ENCODE assay signal across 13 cellular contexts in the genomic region with DNA sequence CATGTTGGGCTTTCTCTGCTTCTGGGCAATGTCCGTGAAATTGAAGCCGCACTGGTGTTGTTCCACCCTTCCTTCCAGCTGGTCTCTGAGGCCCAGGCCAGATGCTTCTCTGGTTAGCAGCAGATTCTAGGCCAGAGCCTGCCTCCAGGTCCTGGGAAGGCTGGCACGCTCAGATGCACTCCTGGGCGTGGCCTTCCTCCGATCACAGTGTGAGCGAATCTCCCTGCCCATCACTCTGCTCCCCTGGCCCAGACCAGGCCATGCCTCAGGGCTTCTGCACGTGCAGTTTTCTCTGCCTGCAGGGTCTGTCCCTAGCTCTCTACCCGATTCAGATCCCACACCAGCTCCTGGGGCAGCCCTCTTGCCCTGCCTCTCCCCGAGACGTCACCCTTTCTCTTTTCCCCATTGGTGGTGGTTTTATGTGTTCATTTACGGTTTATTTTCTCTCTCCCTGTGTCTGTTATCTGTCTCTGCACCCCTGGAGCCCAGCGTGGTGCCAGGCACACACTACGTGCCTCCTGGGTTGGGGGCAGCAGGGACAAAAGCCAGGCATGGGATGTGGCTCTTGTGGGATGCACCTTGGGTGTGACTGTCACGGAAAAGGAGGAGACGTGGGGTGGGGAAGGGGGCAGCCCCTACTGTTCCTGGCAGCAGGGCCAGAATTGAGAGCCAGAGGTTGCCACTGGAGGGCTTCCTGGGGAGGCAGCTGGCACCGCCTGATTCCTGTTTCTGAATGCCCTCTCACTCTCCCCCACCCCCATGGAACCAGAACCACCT.
DNase-seq lines count a peak whose midpoint lies in the region; ATAC-seq, FAIRE-seq and TF ChIP-seq lines count a peak whose summit lies in the region.
"Had no signal": no experiment of that assay in that cellular context is flagged by ENCODE, and none has a peak within 500 bp of the region (broad histone marks: within the 10 kb centered on the region; RNA-seq: fewer than 3 reads in every experiment).

No MANE protein-coding gene starts in this region.

- no peak for ATAC-seq in natural killer cell treated with Interleukin-12 subunit alpha and Interleukin-12 subunit beta and Interleukin-15 and Interleukin-18, amount 100 ng/mL, for 72 hours
- no peak for ATAC-seq in natural killer cell
- no peak for ATAC-seq in aorta (ENCODE audit: low FRiP score)
- no peak for ATAC-seq in HG03354 (IDR thresholded peaks at IDR 0.05; ENCODE audit: poor library complexity, severe bottlenecking, unreplicated experiment)
- ATAC-seq: GM23338; stimulated activated naive B cell treated with anti-CD40 and anti-IgM and Interleukin-4, amounts not matched to agents 10 μg/mL and 1 μg/mL and 100 μg/mL, for 72 hours had no signal

- H4K91ac ChIP-seq in H1 (replicated peaks; ENCODE audit: insufficient read length, low read length) = no peak overlapping the region
- no peak overlapping the region for H4K91ac ChIP-seq in mesenchymal stem cell (ENCODE audit: low read length)

- TF ChIP-seq RAD21 in H1 (IDR thresholded peaks at IDR 0.05 in 1 of 2, conservative IDR thresholded peaks at IDR 0.05 in 1 of 2; ENCODE audit: low read depth in 2 of 2, low read length in 2 of 2) = no peak

- no peaks in the 10 kb centered on the region for H3K9me3 Mint-ChIP-seq in natural killer cell treated with Interleukin-12 subunit alpha and Interleukin-12 subunit beta and Interleukin-15 and Interleukin-18, amount 100 ng/mL, for 72 hours
- no peaks in the 10 kb centered on the region for H3K9me3 Mint-ChIP-seq in natural killer cell
- H3K9me3 Mint-ChIP-seq: GM23338; stimulated activated naive B cell treated with anti-CD40 and anti-IgM and Interleukin-4, amounts not matched to agents 10 μg/mL and 1 μg/mL and 100 μg/mL, for 72 hours had no signal

- no peak for TF ChIP-seq EP300 in H1 (IDR thresholded peaks at IDR 0.05; ENCODE audit: borderline replicate concordance in 1 of 2, low read depth in 2 of 2, low read length in 2 of 2)

- H3K27ac ChIP-seq in H1 (ENCODE audit: low read depth, low read length) = no peak overlapping the region
- H3K27ac ChIP-seq in mesenchymal stem cell (ENCODE audit: low read length, poor library complexity, severe bottlenecking) = no peak overlapping the region
- no peak overlapping the region for H3K27ac ChIP-seq in aorta (ENCODE audit: low read depth in 1 of 2, low read length in 2 of 2)

- H3K14ac ChIP-seq in H1 (ENCODE audit: insufficient read length) (no peak overlapping the region), mesenchymal stem cell (ENCODE audit: low read length in 2 of 2) (no peak overlapping the region)

- TF ChIP-seq POLR2A in H1 (IDR thresholded peaks at IDR 0.05; ENCODE audit: control extremely low read depth in 1 of 2, low read depth in 2 of 2, low read length in 2 of 2) = no peak

- no peak overlapping the region for H4K8ac ChIP-seq in H1 (ENCODE audit: extremely low read depth, insufficient read depth, low read length)
- no peak overlapping the region for H4K8ac ChIP-seq in mesenchymal stem cell (ENCODE audit: low read length)

- no peak for FAIRE-seq in H1 (lab: Jason Lieb, UNC)

- TF ChIP-seq CTCF in natural killer cell (IDR thresholded peaks at IDR 0.05) (no peak), H1 (IDR thresholded peaks at IDR 0.05; ENCODE audit: control extremely low read depth in 1 of 3, insufficient read depth in 1 of 3, low read depth in 1 of 3, low read length in 3 of 3) (no peak)

- H3K4me1 Mint-ChIP-seq in natural killer cell treated with Interleukin-12 subunit alpha and Interleukin-12 subunit beta and Interleukin-15 and Interleukin-18, amount 100 ng/mL, for 72 hours (ENCODE audit: low read depth in 2 of 2) = no peaks in the 10 kb centered on the region
- no peaks in the 10 kb centered on the region for H3K4me1 Mint-ChIP-seq in natural killer cell
- H3K4me1 Mint-ChIP-seq: GM23338 had no signal

- H3K79me2 ChIP-seq in H1 (ENCODE audit: control insufficient read depth in 1 of 2, insufficient read depth in 2 of 2, low read length in 2 of 2) = no peaks in the 10 kb centered on the region

- no peak overlapping the region for H2BK15ac ChIP-seq in H1 (ENCODE audit: low read length)
- no peak overlapping the region for H2BK15ac ChIP-seq in mesenchymal stem cell (ENCODE audit: low read depth, poor library complexity, severe bottlenecking)

- no peaks in the 10 kb centered on the region for H3K9me3 ChIP-seq in H1 (ENCODE audit: insufficient read depth in 2 of 2, low read depth in 1 of 2, low read length in 1 of 2)
- no peaks in the 10 kb centered on the region for H3K9me3 ChIP-seq in mesenchymal stem cell (ENCODE audit: control insufficient read depth, low read length)
- no peaks in the 10 kb centered on the region for H3K9me3 ChIP-seq in aorta (ENCODE audit: control insufficient read depth, low read length)

- H3K18ac ChIP-seq in H1 (ENCODE audit: extremely low read depth, low read length) (no peak overlapping the region), mesenchymal stem cell (ENCODE audit: low read depth in 1 of 2, low read length in 2 of 2) (no peak overlapping the region)

- peak overlapping the region; percentile 50; the same call in 1 of the 2 replicates for H2BK12ac ChIP-seq in H1 (ENCODE audit: low read depth, low read length)
- no peak overlapping the region for H2BK12ac ChIP-seq in mesenchymal stem cell (ENCODE audit: low read length in 2 of 2)

- H3K4me1 ChIP-seq in H1 (replicated peaks in 1 of 4; ENCODE audit: control insufficient read depth in 3 of 4, insufficient read depth in 4 of 4, low read length in 3 of 4) (no peaks in the 10 kb centered on the region), mesenchymal stem cell (ENCODE audit: control insufficient read depth, insufficient read depth, low read depth, low read length) (no peaks in the 10 kb centered on the region), aorta (ENCODE audit: control insufficient read depth in 1 of 2, insufficient read depth in 2 of 2, low read length in 2 of 2) (no peaks in the 10 kb centered on the region)

- peaks cover 0 to 1% of the 10 kb centered on the region in 2 experiments for H4K20me1 ChIP-seq in H1 (replicated peaks in 1 of 2; ENCODE audit: control insufficient read depth in 1 of 2, insufficient read depth in 2 of 2, low read length in 2 of 2)

- H3K27ac Mint-ChIP-seq in natural killer cell treated with Interleukin-12 subunit alpha and Interleukin-12 subunit beta and Interleukin-15 and Interleukin-18, amount 100 ng/mL, for 72 hours = no peak overlapping the region
- H3K27ac Mint-ChIP-seq in natural killer cell = no peak overlapping the region
- H3K27ac Mint-ChIP-seq: GM23338; stimulated activated naive B cell treated with anti-CD40 and anti-IgM and Interleukin-4, amounts not matched to agents 10 μg/mL and 1 μg/mL and 100 μg/mL, for 72 hours had no signal

- H3K27me3 Mint-ChIP-seq in natural killer cell treated with Interleukin-12 subunit alpha and Interleukin-12 subunit beta and Interleukin-15 and Interleukin-18, amount 100 ng/mL, for 72 hours = peaks cover 10 to 18% of the 10 kb centered on the region in 2 donors
- peaks cover 14 to 17% of the 10 kb centered on the region in 2 donors for H3K27me3 Mint-ChIP-seq in natural killer cell (ENCODE audit: low read depth in 2 of 2)
- H3K27me3 Mint-ChIP-seq: CD4-positive, CD25-positive, alpha-beta regulatory T cell; stimulated activated naive B cell treated with anti-CD40 and anti-IgM and Interleukin-4, amounts not matched to agents 10 μg/mL and 1 μg/mL and 100 μg/mL, for 72 hours had no signal

- H3K4me2 ChIP-seq in H1 (ENCODE audit: insufficient read depth in 1 of 2, low read depth in 2 of 2, low read length in 2 of 2) (no peak overlapping the region), mesenchymal stem cell (ENCODE audit: low read length, poor library complexity, severe bottlenecking) (no peak overlapping the region)
- H3K4me2 ChIP-seq: GM23338 had no signal

- H3K36me3 ChIP-seq in H1 (ENCODE audit: control insufficient read depth in 2 of 4, insufficient read depth in 4 of 4, low read length in 3 of 4) (no peaks in the 10 kb centered on the region), mesenchymal stem cell (ENCODE audit: control insufficient read depth in 1 of 2, insufficient read depth in 2 of 2, low read depth in 1 of 2, low read length in 2 of 2) (no peaks in the 10 kb centered on the region), aorta (ENCODE audit: control insufficient read depth in 1 of 2, insufficient read depth in 2 of 2, low read length in 1 of 2) (no peaks in the 10 kb centered on the region)

- H3K4me3 Mint-ChIP-seq in natural killer cell treated with Interleukin-12 subunit alpha and Interleukin-12 subunit beta and Interleukin-15 and Interleukin-18, amount 100 ng/mL, for 72 hours = no peak overlapping the region
- H3K4me3 Mint-ChIP-seq in natural killer cell = no peak overlapping the region
- H3K4me3 Mint-ChIP-seq: CD4-positive, CD25-positive, alpha-beta regulatory T cell; GM23338; stimulated activated naive B cell treated with anti-CD40 and anti-IgM and Interleukin-4, amounts not matched to agents 10 μg/mL and 1 μg/mL and 100 μg/mL, for 72 hours had no signal

- H2AK5ac ChIP-seq in H1 (ENCODE audit: low read depth, low read length) (no peak overlapping the region), mesenchymal stem cell (ENCODE audit: low read length, severe bottlenecking) (no peak overlapping the region)

- WGBS in H1 (ENCODE audit: extremely low coverage in 1 of 2, insufficient coverage in 1 of 2, insufficient read length in 1 of 2, insufficient replicate concordance in 2 of 2, low coverage in 1 of 2, low lambda C conversion rate in 2 of 2, missing lambda C conversion rate in 1 of 2), 2 experiments = 86% methylated on average over 16 of the region's 16 CpGs; no CpG with 5 or more reads in 1 of the 2 experiments
- 77% methylated on average over 9 of the region's 16 CpGs for WGBS in mesenchymal stem cell
- WGBS in aorta, 2 donors = 84 to 88% methylated on average over 15 to 16 of the region's 16 CpGs

- no peak overlapping the region for H3K56ac ChIP-seq in H1 (replicated peaks; ENCODE audit: insufficient read length, low read depth, low read length)

- H3K23ac ChIP-seq in H1 (ENCODE audit: insufficient read length) (no peak overlapping the region), mesenchymal stem cell (ENCODE audit: low read length in 2 of 2) (no peak overlapping the region)

- intact Hi-C loops in natural killer cell (cut with micrococcal nuclease) (no loop called here), aorta (cut with DNase I) (no loop called here)

- H3K4ac ChIP-seq in H1 (replicated peaks; ENCODE audit: insufficient read length, low read depth, low read length) = peak overlapping the region; percentile 41
- no peak overlapping the region for H3K4ac ChIP-seq in mesenchymal stem cell (ENCODE audit: low read depth in 1 of 2, low read length in 2 of 2)

- peak; percentile 44 for DNase-seq in natural killer cell treated with Interleukin-12 subunit alpha and Interleukin-12 subunit beta and Interleukin-15 and Interleukin-18, amount 100 ng/mL, for 72 hours (ENCODE audit: low spot score)
- no peak for DNase-seq in natural killer cell
- no peak for DNase-seq in H1 (ENCODE audit: low read depth in 1 of 2, low spot score in 2 of 2)
- no peak for DNase-seq in mesenchymal stem cell
- DNase-seq in aorta = peak; percentile 46 to 50
- no peak for DNase-seq in epidermal melanocyte (ENCODE audit: insufficient read length, low spot score)
- no peak for DNase-seq in NCI-H187 (lab: John Stamatoyannopoulos, UW)
- DNase-seq: CD4-positive, CD25-positive, alpha-beta regulatory T cell; erythroblast; NCI-H1092 treated with DMSO at 0.1 percent for 48 hours; stimulated activated naive B cell treated with anti-CD40 and anti-IgM and Interleukin-4, amounts not matched to agents 10 μg/mL and 1 μg/mL and 100 μg/mL, for 72 hours had no signal

- H2BK120ac ChIP-seq in H1 (replicated peaks; ENCODE audit: low read depth, low read length) (no peak overlapping the region), mesenchymal stem cell (ENCODE audit: low read depth, low read length) (no peak overlapping the region)

- no peaks in the 10 kb centered on the region for H3K79me1 ChIP-seq in H1 (ENCODE audit: low read depth, low read length)
- H3K79me1 ChIP-seq in mesenchymal stem cell (replicated peaks; ENCODE audit: low read length, poor library complexity, severe bottlenecking) = no peaks in the 10 kb centered on the region

- H3K36me3 Mint-ChIP-seq in natural killer cell treated with Interleukin-12 subunit alpha and Interleukin-12 subunit beta and Interleukin-15 and Interleukin-18, amount 100 ng/mL, for 72 hours = no peaks in the 10 kb centered on the region
- no peaks in the 10 kb centered on the region for H3K36me3 Mint-ChIP-seq in natural killer cell
- H3K36me3 Mint-ChIP-seq: CD4-positive, CD25-positive, alpha-beta regulatory T cell; stimulated activated naive B cell treated with anti-CD40 and anti-IgM and Interleukin-4, amounts not matched to agents 10 μg/mL and 1 μg/mL and 100 μg/mL, for 72 hours had no signal

- POLR2A ChIA-PET in H1 (lab: Charles Lee; ENCODE audit: partially characterized antibody) = no interaction called here

- H3K27me3 ChIP-seq in H1 (replicated peaks in 1 of 4; ENCODE audit: control insufficient read depth in 3 of 4, extremely low read depth in 1 of 4, insufficient read depth in 3 of 4, low read length in 3 of 4) = peaks cover 2 to 48% (median 28%) of the 10 kb centered on the region in 4 experiments
- H3K27me3 ChIP-seq in mesenchymal stem cell (ENCODE audit: control insufficient read depth in 1 of 2, insufficient read depth in 1 of 2, low read length in 2 of 2) = peaks cover 37 to 44% of the 10 kb centered on the region in 2 experiments
- H3K27me3 ChIP-seq in aorta (ENCODE audit: control insufficient read depth in 1 of 2, insufficient read depth in 2 of 2, low read length in 1 of 2) = no peaks in the 10 kb centered on the region

- no peak overlapping the region for H3K4me3 ChIP-seq in H1 (ENCODE audit: extremely low read depth in 1 of 4, insufficient read depth in 2 of 4, low read depth in 3 of 4, low read length in 4 of 4)
- no peak overlapping the region for H3K4me3 ChIP-seq in mesenchymal stem cell (ENCODE audit: insufficient read depth in 1 of 2, low read depth in 1 of 2, low read length in 2 of 2)
- no peak overlapping the region for H3K4me3 ChIP-seq in aorta (ENCODE audit: low read length in 2 of 2)
- H3K4me3 ChIP-seq: GM23338 had no signal

- H2AFZ ChIP-seq in H1 (ENCODE audit: low read length) (no peak overlapping the region), mesenchymal stem cell (ENCODE audit: low read depth, low read length) (no peak overlapping the region)
- H2AFZ ChIP-seq: GM23338 had no signal

- H2BK20ac ChIP-seq in H1 (ENCODE audit: low read length) = no peak overlapping the region

- H4K5ac ChIP-seq in H1 (ENCODE audit: insufficient read length, low read depth, low read length) = no peak overlapping the region

- H3K9ac ChIP-seq in H1 (replicated peaks in 1 of 4; ENCODE audit: extremely low read depth in 1 of 4, low read depth in 3 of 4, low read length in 3 of 4) (no peak overlapping the region), mesenchymal stem cell (ENCODE audit: low read length) (peak overlapping the region; percentile 15)

- H2BK5ac ChIP-seq in H1 (ENCODE audit: low read depth, low read length) (no peak overlapping the region), mesenchymal stem cell (ENCODE audit: low read depth, low read length, poor library complexity, severe bottlenecking) (no peak overlapping the region)

- H3K23me2 ChIP-seq in H1 (ENCODE audit: low read depth, low read length) = no peaks in the 10 kb centered on the region

- CTCF ChIA-PET in H1 (lab: Charles Lee; ENCODE audit: partially characterized antibody) = interaction anchor here (0.6 to 2.3 kb wide), 8 partner anchors 21 to 385 kb away, joined by 3 to 12 read pairs (median 4); no protein-coding TSS in a partner anchor

Comparison
In these comparisons a context has a peak if more than half of its experiments do, and no peak if none do; other contexts are left out.
1. DNase-seq: peak in natural killer cell treated with Interleukin-12 subunit alpha and Interleukin-12 subunit beta and Interleukin-15 and Interleukin-18, amount 100 ng/mL, for 72 hours (single experiment) and aorta (2 of 2); none in natural killer cell (single experiment), H1 (0 of 2), mesenchymal stem cell (single experiment), epidermal melanocyte (single experiment) and NCI-H187 (0 of 2).